24 cellular contexts compared by ENCODE assay signal in the genomic region with DNA sequence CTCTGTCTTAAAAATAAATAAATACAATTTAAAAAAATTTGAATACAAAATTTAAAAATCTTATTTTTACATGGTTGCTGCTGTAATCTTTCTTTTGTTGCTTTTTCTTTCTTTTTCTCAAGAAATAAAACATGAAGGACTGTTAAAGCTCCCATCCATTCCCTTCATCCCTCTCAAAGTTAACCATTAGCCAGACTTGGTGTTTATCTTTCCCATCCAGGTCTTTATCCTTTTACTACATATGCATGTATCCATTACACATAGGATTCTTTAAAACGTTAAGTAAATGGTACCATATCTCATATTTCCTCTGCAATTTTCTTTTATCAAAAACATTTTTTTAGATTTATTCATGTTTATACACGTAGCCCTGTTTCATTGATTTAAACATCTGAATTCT.
DNase-seq lines count a peak whose midpoint lies in the region; ATAC-seq, FAIRE-seq and TF ChIP-seq lines count a peak whose summit lies in the region.
"Had no signal": no experiment of that assay in that cellular context is flagged by ENCODE, and none has a peak within 500 bp of the region (broad histone marks: within the 10 kb centered on the region; RNA-seq: fewer than 3 reads in every experiment).

No MANE protein-coding gene starts in this region.

- no peak for DNase-seq in Caco-2
- no peak for DNase-seq in RWPE2 (ENCODE audit: low spot score)
- DNase-seq in immature natural killer cell: no peak
- DNase-seq in pancreas: no peak
- DNase-seq in H4 (ENCODE audit: low spot score): no peak
- no peak for DNase-seq in NCI-H510A treated with DMSO at 0.1 percent for 48 hours (lab: John Stamatoyannopoulos, UW)
- DNase-seq in CD1c-positive myeloid dendritic cell (ENCODE audit: extremely low spot score): no peak
- DNase-seq: activated CD4-positive, alpha-beta T cell treated with anti-CD3 and anti-CD28 coated beads, Interleukin-2, amount 50 U/mL, for 4 hours; activated CD8-positive, alpha-beta memory T cell treated with anti-CD3 and anti-CD28 coated beads, Interleukin-2, amount 50 U/mL, for 48 hours; activated gamma-delta T cell; COR-L47; dermis blood vessel endothelial cell; EL; heart right ventricle; lower lobe of right lung; MM.1S; NCI-H774; SHP77; stimulated activated naive B cell treated with anti-CD40 and anti-IgM and Interleukin-4, amounts not matched to agents 10 μg/mL and 1 μg/mL and 100 μg/mL, for 72 hours; T-helper 1 cell had no signal

- H3K36me3 ChIP-seq in Caco-2 (ENCODE audit: control insufficient read depth, insufficient read depth, low read length): no peaks in the 10 kb centered on the region
- H3K36me3 ChIP-seq in RWPE2 (ENCODE audit: low read depth): peaks cover 11% of the 10 kb centered on the region
- peaks cover 0 to 7% (median 0%) of the 10 kb centered on the region in 3 donors for H3K36me3 ChIP-seq in pancreas

- H3K27me3 Mint-ChIP-seq in Caco-2 (ENCODE audit: insufficient read depth, unreplicated experiment) (no peaks in the 10 kb centered on the region), immature natural killer cell (ENCODE audit: low read depth in 3 of 3) (peaks cover 0 to 2% (median 0%) of the 10 kb centered on the region in 3 donors)
- H3K27me3 Mint-ChIP-seq: stimulated activated naive B cell treated with anti-CD40 and anti-IgM and Interleukin-4, amounts not matched to agents 10 μg/mL and 1 μg/mL and 100 μg/mL, for 72 hours had no signal

- ATAC-seq in RWPE2 (ENCODE audit: low read depth) (no peak), pancreas (peak in 3 of 4 donors; percentile 47 to 58 (median 49)), GM21619 (IDR thresholded peaks at IDR 0.05; ENCODE audit: unreplicated experiment) (no peak)
- ATAC-seq: heart right ventricle; lower lobe of right lung; sciatic nerve; stimulated activated naive B cell treated with anti-CD40 and anti-IgM and Interleukin-4, amounts not matched to agents 10 μg/mL and 1 μg/mL and 100 μg/mL, for 72 hours had no signal

- intact Hi-C loops in Caco-2 (cut with micrococcal nuclease; ENCODE audit: unreplicated experiment): loop anchor here (1.0 to 2.0 kb wide), 2 partner anchors 23 to 70 kb away; a partner anchor contains a TSS
- intact Hi-C loops in pancreas (cut with DNase I): no loop called here

- peaks cover 48% of the 10 kb centered on the region for H3K36me3 Mint-ChIP-seq in Caco-2 (ENCODE audit: insufficient read depth, unreplicated experiment)
- peaks cover 9 to 15% (median 13%) of the 10 kb centered on the region in 3 donors for H3K36me3 Mint-ChIP-seq in immature natural killer cell

- no peak overlapping the region for H3K4me3 ChIP-seq in Caco-2 (ENCODE audit: low read depth, low read length)
- H3K4me3 ChIP-seq in RWPE2 (ENCODE audit: severe bottlenecking): no peak overlapping the region
- no peak overlapping the region for H3K4me3 ChIP-seq in pancreas
- H3K4me3 ChIP-seq: heart right ventricle, lower lobe of right lung, tibial nerve had no signal

- POLR2A ChIA-PET in Caco-2 (lab: Charles Lee): no interaction called here

- H3K27ac ChIP-seq in RWPE2 (ENCODE audit: poor library complexity, severe bottlenecking) (peak overlapping the region; percentile 78), pancreas (no peak overlapping the region)

- no peaks in the 10 kb centered on the region for H3K9me3 ChIP-seq in Caco-2
- H3K9me3 ChIP-seq in RWPE2 (ENCODE audit: severe bottlenecking): no peaks in the 10 kb centered on the region
- no peaks in the 10 kb centered on the region for H3K9me3 ChIP-seq in pancreas
- H3K9me3 ChIP-seq: heart right ventricle, lower lobe of right lung, tibial nerve had no signal

- peaks cover 10% of the 10 kb centered on the region for H3K9me3 Mint-ChIP-seq in Caco-2 (ENCODE audit: unreplicated experiment)
- H3K9me3 Mint-ChIP-seq in immature natural killer cell: no peaks in the 10 kb centered on the region
- H3K9me3 Mint-ChIP-seq: stimulated activated naive B cell treated with anti-CD40 and anti-IgM and Interleukin-4, amounts not matched to agents 10 μg/mL and 1 μg/mL and 100 μg/mL, for 72 hours had no signal

- 34 to 35% methylated on average over 2 of the region's 2 CpGs for WGBS in pancreas, 2 donors

- peaks cover 48% of the 10 kb centered on the region for H3K4me1 Mint-ChIP-seq in Caco-2 (ENCODE audit: low read depth, unreplicated experiment)
- H3K4me1 Mint-ChIP-seq in immature natural killer cell: peaks cover 52 to 68% of the 10 kb centered on the region in 2 donors

- peaks cover 47% of the 10 kb centered on the region for H3K4me1 ChIP-seq in Caco-2
- H3K4me1 ChIP-seq in RWPE2 (ENCODE audit: insufficient read depth, poor library complexity, severe bottlenecking): peaks cover 61% of the 10 kb centered on the region
- peaks cover 8 to 34% (median 17%) of the 10 kb centered on the region in 3 donors for H3K4me1 ChIP-seq in pancreas

- H3K27me3 ChIP-seq in Caco-2 (replicated peaks; ENCODE audit: control insufficient read depth, insufficient read depth, low read length): no peaks in the 10 kb centered on the region
- no peaks in the 10 kb centered on the region for H3K27me3 ChIP-seq in RWPE2 (ENCODE audit: insufficient read depth, poor library complexity, severe bottlenecking)
- H3K27me3 ChIP-seq in pancreas: no peaks in the 10 kb centered on the region
- H3K27me3 ChIP-seq: heart right ventricle, tibial nerve had no signal

- FAIRE-seq in pancreas (lab: Jason Lieb, UNC): no peak
- FAIRE-seq: bronchial epithelial cell had no signal

- TF ChIP-seq CTCF in Caco-2 (IDR thresholded peaks at IDR 0.05; ENCODE audit: insufficient read depth in 1 of 2, low read depth in 1 of 2, low read length in 1 of 2, severe bottlenecking in 1 of 2, unreplicated experiment in 1 of 2): no peak
- TF ChIP-seq CTCF in RWPE2 (IDR thresholded peaks at IDR 0.05; ENCODE audit: poor library complexity, severe bottlenecking): no peak
- no peak for TF ChIP-seq CTCF in pancreas (IDR thresholded peaks at IDR 0.05)

- H3K27ac Mint-ChIP-seq in Caco-2 (ENCODE audit: unreplicated experiment) (peak overlapping the region; percentile 15), immature natural killer cell (peak overlapping the region in 4 of 6 donors; percentile 49 to 97 (median 79))
- H3K27ac Mint-ChIP-seq: stimulated activated naive B cell treated with anti-CD40 and anti-IgM and Interleukin-4, amounts not matched to agents 10 μg/mL and 1 μg/mL and 100 μg/mL, for 72 hours had no signal

- H3K4me3 Mint-ChIP-seq in Caco-2 (ENCODE audit: unreplicated experiment) (no peak overlapping the region), immature natural killer cell (no peak overlapping the region)
- H3K4me3 Mint-ChIP-seq: stimulated activated naive B cell treated with anti-CD40 and anti-IgM and Interleukin-4, amounts not matched to agents 10 μg/mL and 1 μg/mL and 100 μg/mL, for 72 hours had no signal

- BruUV-seq in Caco-2 (replicated peaks; lab: Mats Ljungman, UMichigan): no TSS peak

- CTCF ChIA-PET in Caco-2 (lab: Charles Lee): no interaction called here

Comparison
In these comparisons a context has a peak if more than half of its experiments do, and no peak if none do; other contexts are left out.
1. ATAC-seq: peak in pancreas (3 of 4); none in RWPE2 (single experiment) and GM21619 (single experiment).